ENCODE assay signal across 9 cellular contexts in genomic region chr1:63321788-63322247, GRCh38. TPM values are rescaled to one million over a fixed set of nuclear protein-coding genes. Genes with fewer than 3 reads are reported as not detected.
A peak's percentile ranks its signal among the peaks of the same experiment; 100 is the strongest.
DNase-seq lines count a peak whose midpoint lies in the region; ATAC-seq, FAIRE-seq and TF ChIP-seq lines count a peak whose summit lies in the region.
"Had no signal": no experiment of that assay in that cellular context is flagged by ENCODE, and none has a peak within 500 bp of the region (broad histone marks: within the 10 kb centered on the region; RNA-seq: fewer than 3 reads in every experiment).

No MANE protein-coding gene starts in this region.

- ATAC-seq in HCT116 (no peak; the same call in 1 of the 2 replicates), HG03460 (IDR thresholded peaks at IDR 0.05; ENCODE audit: unreplicated experiment) (no peak)
- no peak for ATAC-seq in activated naive CD8-positive, alpha-beta T cell treated with anti-CD3 and anti-CD28 coated beads, Interleukin-2, amount 50 U/mL, for 24 hours

- intact Hi-C loops in HCT116 (cut with micrococcal nuclease) (loop anchor here (10.0 kb wide), 1 partner anchor 923 kb away; no protein-coding TSS in a partner anchor), posterior cingulate gyrus (cut with DNase I) (no loop called here)

- no peak for TF ChIP-seq CTCF in HCT116 (IDR thresholded peaks at IDR 0.05 in 2 of 3, conservative IDR thresholded peaks at IDR 0.05 in 1 of 3; ENCODE audit: borderline replicate concordance in 1 of 3, insufficient read depth in 1 of 3, low read depth in 2 of 3, low read length in 2 of 3)

- TSS peak; percentile 85 for BruUV-seq in HCT116 (replicated peaks; lab: Mats Ljungman, UMichigan)

- H2AFZ ChIP-seq in HCT116 (ENCODE audit: low read depth, low read length, poor library complexity, severe bottlenecking), result no peak overlapping the region

- peak overlapping the region; percentile 68 for H3K27ac Mint-ChIP-seq in activated naive CD8-positive, alpha-beta T cell treated with anti-CD3 and anti-CD28 coated beads, Interleukin-2, amount 50 U/mL, for 24 hours

- TF ChIP-seq POLR2A in HCT116 (IDR thresholded peaks at IDR 0.05; ENCODE audit: borderline replicate concordance, extremely low read depth, insufficient read depth, insufficient read length), result no peak

- RAD21 ChIA-PET in HCT116 (lab: Charles Lee; ENCODE audit: low non-redundant PET in 1 of 2, low total read pairs in 2 of 2, uncharacterized antibody in 2 of 2, unreplicated experiment in 2 of 2), result no interaction called here

- H3K9me3 Mint-ChIP-seq in activated naive CD8-positive, alpha-beta T cell treated with anti-CD3 and anti-CD28 coated beads, Interleukin-2, amount 50 U/mL, for 24 hours, result peaks cover 9% of the 10 kb centered on the region

- H3K9me2 ChIP-seq in HCT116 (ENCODE audit: insufficient read depth), result no peaks in the 10 kb centered on the region

- DNase-seq in HCT116 (ENCODE audit: low read depth, low spot score) (no peak), DMS79 treated with DMSO at 0.1 percent for 48 hours (lab: John Stamatoyannopoulos, UW) (no peak), urothelium cell line (ENCODE audit: low spot score) (no peak), posterior cingulate gyrus (no peak)
- no peak for DNase-seq in activated naive CD8-positive, alpha-beta T cell treated with anti-CD3 and anti-CD28 coated beads, Interleukin-2, amount 50 U/mL, for 24 hours

- H3K9me3 ChIP-seq in BLaER1 treated with 17β-estradiol and CSF1 and Interleukin-3, amounts not matched to agents 10 nM and 100 nM (replicated peaks in 1 of 11), result peaks cover 74 to 81% (median 78%) of the 10 kb centered on the region in 11 experiments
- H3K9me3 ChIP-seq in HCT116 (ENCODE audit: control insufficient read depth in 1 of 2, insufficient read depth in 1 of 2, low read depth in 1 of 2, low read length in 2 of 2) (no peaks in the 10 kb centered on the region), mesodermal cell (ENCODE audit: control insufficient read depth, low read length) (no peaks in the 10 kb centered on the region)

- H3K4me3 Mint-ChIP-seq in activated naive CD8-positive, alpha-beta T cell treated with anti-CD3 and anti-CD28 coated beads, Interleukin-2, amount 50 U/mL, for 24 hours, result peak overlapping the region; percentile 78

- POLR2A ChIA-PET in HCT116 (lab: Charles Lee), result no interaction called here

- H3K36me3 Mint-ChIP-seq in activated naive CD8-positive, alpha-beta T cell treated with anti-CD3 and anti-CD28 coated beads, Interleukin-2, amount 50 U/mL, for 24 hours (ENCODE audit: low read depth), result peaks cover 11% of the 10 kb centered on the region

- H3K36me3 ChIP-seq in BLaER1 treated with 17β-estradiol and CSF1 and Interleukin-3, amounts not matched to agents 10 nM and 100 nM, result peaks cover 0 to 6% (median 0%) of the 10 kb centered on the region in 11 experiments; a peak in 2 of 22 replicates
- H3K36me3 ChIP-seq in HCT116 (ENCODE audit: control insufficient read depth in 1 of 2, insufficient read depth in 2 of 2, low read length in 2 of 2), result no peaks in the 10 kb centered on the region
- no peaks in the 10 kb centered on the region for H3K36me3 ChIP-seq in mesodermal cell (ENCODE audit: control insufficient read depth, insufficient read depth, low read length)

- no peak overlapping the region; a peak in 1 of 22 replicates for H3K9ac ChIP-seq in BLaER1 treated with 17β-estradiol and CSF1 and Interleukin-3, amounts not matched to agents 10 nM and 100 nM
- peak overlapping the region; percentile 52 for H3K9ac ChIP-seq in HCT116 (ENCODE audit: low read length)

- H3K4me2 ChIP-seq in BLaER1 treated with 17β-estradiol and CSF1 and Interleukin-3, amounts not matched to agents 10 nM and 100 nM, result peak overlapping the region; percentile 19 to 79 (median 53); a peak in 19 of 22 replicates
- H3K4me2 ChIP-seq in HCT116 (ENCODE audit: low read length), result peak overlapping the region; percentile 77

- H3K27ac ChIP-seq in BLaER1 treated with 17β-estradiol and CSF1 and Interleukin-3, amounts not matched to agents 10 nM and 100 nM, result no peak overlapping the region
- H3K27ac ChIP-seq in HCT116 (ENCODE audit: low read depth, low read length), result no peak overlapping the region; the same call in 1 of the 2 replicates
- no peak overlapping the region for H3K27ac ChIP-seq in mesodermal cell (ENCODE audit: low read depth, low read length, severe bottlenecking)

- WGBS in mesodermal cell (ENCODE audit: insufficient coverage in 2 of 2), 2 experiments, result 0% methylated on average over 6 of the region's 18 CpGs

- H3K79me2 ChIP-seq in HCT116 (ENCODE audit: insufficient read depth, low read length), result no peaks in the 10 kb centered on the region

- peaks cover 0 to 10% (median 4%) of the 10 kb centered on the region in 10 experiments; a peak in 4 of 20 replicates for H3K4me1 ChIP-seq in BLaER1 treated with 17β-estradiol and CSF1 and Interleukin-3, amounts not matched to agents 10 nM and 100 nM
- peaks cover 8 to 10% of the 10 kb centered on the region in 2 experiments for H3K4me1 ChIP-seq in HCT116 (ENCODE audit: control insufficient read depth in 1 of 2, insufficient read depth in 2 of 2, low read length in 2 of 2)
- no peaks in the 10 kb centered on the region for H3K4me1 ChIP-seq in mesodermal cell (ENCODE audit: control insufficient read depth, insufficient read depth, low read length, poor library complexity, severe bottlenecking)

- CTCF ChIA-PET in HCT116 (lab: Charles Lee), result no interaction called here

- no peak for TF ChIP-seq RAD21 in HCT116 (IDR thresholded peaks at IDR 0.05; ENCODE audit: low read depth)

- H4K20me1 ChIP-seq in BLaER1 treated with 17β-estradiol and CSF1 and Interleukin-3, amounts not matched to agents 10 nM and 100 nM, result peaks cover 0 to 54% (median 21%) of the 10 kb centered on the region in 11 experiments; a peak in 13 of 22 replicates
- H4K20me1 ChIP-seq in HCT116 (ENCODE audit: insufficient read depth), result no peaks in the 10 kb centered on the region

- H3K4me1 Mint-ChIP-seq in activated naive CD8-positive, alpha-beta T cell treated with anti-CD3 and anti-CD28 coated beads, Interleukin-2, amount 50 U/mL, for 24 hours, result peaks cover 45% of the 10 kb centered on the region

- H3K27me3 ChIP-seq in BLaER1 treated with 17β-estradiol and CSF1 and Interleukin-3, amounts not matched to agents 10 nM and 100 nM, result peaks cover 100% of the 10 kb centered on the region in 11 experiments
- H3K27me3 ChIP-seq in HCT116 (ENCODE audit: insufficient read depth, low read length), result no peaks in the 10 kb centered on the region

- peaks cover 74% of the 10 kb centered on the region for H3K27me3 Mint-ChIP-seq in activated naive CD8-positive, alpha-beta T cell treated with anti-CD3 and anti-CD28 coated beads, Interleukin-2, amount 50 U/mL, for 24 hours

- H3K4me3 ChIP-seq in BLaER1 treated with 17β-estradiol and CSF1 and Interleukin-3, amounts not matched to agents 10 nM and 100 nM, result peak overlapping the region; percentile 31 to 62 (median 46); a peak in 18 of 20 replicates
- H3K4me3 ChIP-seq in HCT116 (replicated peaks in 1 of 2; ENCODE audit: low read depth in 1 of 2, low read length in 2 of 2), result peak overlapping the region; percentile 49 to 59
- peak overlapping the region; percentile 37 for H3K4me3 ChIP-seq in mesodermal cell (ENCODE audit: extremely low read depth, insufficient read depth, low read length, poor library complexity, severe bottlenecking)

- no peak for FAIRE-seq in urothelium cell line (lab: Jason Lieb, UNC)
- FAIRE-seq: islet of Langerhans had no signal

TF ChIP-seq in HCT116, 20 proteins besides CTCF, POLR2A, EP300 and RAD21 (continues in another document):
- TF ChIP-seq YY1 (IDR thresholded peaks at IDR 0.05; ENCODE audit: extremely low read depth, insufficient replicate concordance, low read depth, low read length) (no peak), EZH2phosphoT487 (IDR thresholded peaks at IDR 0.05; ENCODE audit: borderline replicate concordance) (no peak), CEBPB (IDR thresholded peaks at IDR 0.05; ENCODE audit: low read depth) (no peak), EGR1 (IDR thresholded peaks at IDR 0.05; ENCODE audit: low read depth) (no peak), SRF (IDR thresholded peaks at IDR 0.05; ENCODE audit: low read depth) (no peak), REST (IDR thresholded peaks at IDR 0.05; ENCODE audit: low read depth) (no peak), EZH2 (IDR thresholded peaks at IDR 0.05) (no peak), CBX3 (IDR thresholded peaks at IDR 0.05; ENCODE audit: low read depth) (no peak), SIN3A (IDR thresholded peaks at IDR 0.05; ENCODE audit: low read depth) (no peak), FOSL1 (IDR thresholded peaks at IDR 0.05; ENCODE audit: low read depth) (no peak), POLR2AphosphoS5 (IDR thresholded peaks at IDR 0.05; ENCODE audit: low read depth, low read length) (no peak), ELF1 (IDR thresholded peaks at IDR 0.05; ENCODE audit: borderline replicate concordance, low read depth) (no peak)

RNA-seq across cellular contexts. Expression of gene FOXD3, which starts 0.5 kb away (rescaled TPM):
- total RNA-seq in HCT116 (2021; ENCODE audit: unreplicated experiment), result 0.17 TPM
- 0.10 and 0.13 TPM in 2 replicates for polyA plus RNA-seq in HCT116 (2012)
- 3.0 TPM for polyA plus RNA-seq in mesodermal cell (2013, experiment 1 of 2)
- polyA plus RNA-seq in mesodermal cell (2013, experiment 2 of 2), result 3.7 TPM

RNA-seq across cellular contexts. Expression of gene ALG6, which starts 45.6 kb away (rescaled TPM):
- total RNA-seq in HCT116 (2021; ENCODE audit: unreplicated experiment), result 14.7 TPM
- 2.1 and 3.7 TPM in 2 replicates for polyA plus RNA-seq in HCT116 (2012)
- 9.3 TPM for polyA plus RNA-seq in mesodermal cell (2013, experiment 1 of 2)
- polyA plus RNA-seq in mesodermal cell (2013, experiment 2 of 2), result 11.6 TPM
